Comparison of ENCODE assay signal across 18 cellular contexts in genomic region chr11:9740202-9740881, GRCh38.
DNase-seq lines count a peak whose midpoint lies in the region; ATAC-seq and TF ChIP-seq lines count a peak whose summit lies in the region.
"Had no signal": no experiment of that assay in that cellular context is flagged by ENCODE, and none has a peak within 500 bp of the region (broad histone marks: within the 10 kb centered on the region; RNA-seq: fewer than 3 reads in every experiment).

No MANE protein-coding gene starts in this region.

- intact Hi-C loops in CD4-positive, alpha-beta T cell (cut with DNase I, micrococcal nuclease) = no loop called here
- intact Hi-C loops in colonic mucosa (cut with DNase I) = no loop called here

- H3K27me3 Mint-ChIP-seq in CD4-positive, alpha-beta T cell = no peaks in the 10 kb centered on the region
- H3K27me3 Mint-ChIP-seq in naive B cell = no peaks in the 10 kb centered on the region
- H3K27me3 Mint-ChIP-seq: T-helper 17 cell had no signal

- POLR2A ChIA-PET in CD4-positive, alpha-beta T cell (lab: Charles Lee) = no interaction called here

- no peaks in the 10 kb centered on the region for H3K36me3 ChIP-seq in colonic mucosa

- no peak overlapping the region for H3K4me3 Mint-ChIP-seq in CD4-positive, alpha-beta T cell
- H3K4me3 Mint-ChIP-seq in naive B cell = peak overlapping the region in 2 of 8 donors; percentile 13 to 57
- H3K4me3 Mint-ChIP-seq: T-helper 17 cell had no signal

- peak overlapping the region in 1 of 2 donors; percentile 21 for H3K9ac ChIP-seq in colonic mucosa (ENCODE audit: low read depth in 2 of 2, low read length in 2 of 2)
- H3K9ac ChIP-seq: parathyroid adenoma had no signal

- H3K27ac ChIP-seq in CD4-positive, alpha-beta T cell (ENCODE audit: low read depth, low read length) = no peak overlapping the region
- no peak overlapping the region for H3K27ac ChIP-seq in colonic mucosa
- H3K27ac ChIP-seq: parathyroid adenoma, RWPE1, tibial artery had no signal

- no peaks in the 10 kb centered on the region for H3K4me1 ChIP-seq in colonic mucosa
- H3K4me1 ChIP-seq: parathyroid adenoma had no signal

- H3K9me3 ChIP-seq in CD4-positive, alpha-beta T cell (ENCODE audit: control insufficient read depth, low read length) = peaks cover 11% of the 10 kb centered on the region
- no peaks in the 10 kb centered on the region for H3K9me3 ChIP-seq in colonic mucosa
- H3K9me3 ChIP-seq: tibial artery had no signal

- H3K4me1 Mint-ChIP-seq in CD4-positive, alpha-beta T cell (ENCODE audit: low read depth) = peaks cover 13% of the 10 kb centered on the region
- peaks cover 43 to 74% (median 63%) of the 10 kb centered on the region in 3 donors for H3K4me1 Mint-ChIP-seq in naive B cell
- H3K4me1 Mint-ChIP-seq: T-helper 17 cell had no signal

- no peak for DNase-seq in CD4-positive, alpha-beta T cell
- DNase-seq in HT-29 (ENCODE audit: low spot score) (peak; percentile 69), colonic mucosa (peak; percentile 40), naive B cell (no peak), hippocampal formation (lab: John Stamatoyannopoulos, UW) (no peak), GM20000 (ENCODE audit: low spot score) (no peak)
- DNase-seq: activated CD4-positive, alpha-beta T cell treated with anti-CD3 and anti-CD28 coated beads for 48 hours; activated T-cell treated with anti-CD3 and anti-CD28 coated beads, Interleukin-2, amount 50 U/mL, for 1 hour; mesenchymal stem cell; NCI-H1930; NCI-H69; T-helper 17 cell; tibial artery had no signal

- peaks cover 50% of the 10 kb centered on the region for H3K36me3 Mint-ChIP-seq in CD4-positive, alpha-beta T cell (ENCODE audit: low read depth)
- H3K36me3 Mint-ChIP-seq in naive B cell = peaks cover 29 to 34% of the 10 kb centered on the region in 2 donors

- CTCF ChIA-PET in CD4-positive, alpha-beta T cell (lab: Charles Lee) = interaction anchor here (0.8 kb wide), 1 partner anchor 68 kb away, joined by 4 read pairs; no protein-coding TSS in a partner anchor

- H3K9me3 Mint-ChIP-seq in CD4-positive, alpha-beta T cell = peaks cover 12% of the 10 kb centered on the region
- H3K9me3 Mint-ChIP-seq in naive B cell = peaks cover 0 to 9% (median 6%) of the 10 kb centered on the region in 7 donors

- H3K27me3 ChIP-seq in CD4-positive, alpha-beta T cell (ENCODE audit: control insufficient read depth, insufficient read depth, low read length) = no peaks in the 10 kb centered on the region
- no peaks in the 10 kb centered on the region for H3K27me3 ChIP-seq in colonic mucosa
- H3K27me3 ChIP-seq: BLaER1 treated with 17β-estradiol and CSF1 and Interleukin-3, amounts not matched to agents 10 nM and 100 nM; tibial artery had no signal

- no peak for ATAC-seq in CD4-positive, alpha-beta T cell (ENCODE audit: poor library complexity)
- ATAC-seq in naive B cell (ENCODE audit: low read depth in 2 of 2) (no peak), GM18907 (IDR thresholded peaks at IDR 0.05; ENCODE audit: unreplicated experiment) (no peak), HG03457 (IDR thresholded peaks at IDR 0.05; ENCODE audit: unreplicated experiment) (no peak)
- ATAC-seq: T-helper 17 cell had no signal

- H3K27ac Mint-ChIP-seq in CD4-positive, alpha-beta T cell = peak overlapping the region; percentile 79
- peak overlapping the region; percentile 84 to 99 (median 94) for H3K27ac Mint-ChIP-seq in naive B cell
- H3K27ac Mint-ChIP-seq: T-helper 17 cell had no signal

- H3K4me3 ChIP-seq in colonic mucosa = no peak overlapping the region
- H3K4me3 ChIP-seq: BLaER1 treated with 17β-estradiol and CSF1 and Interleukin-3, amounts not matched to agents 10 nM and 100 nM; tibial artery had no signal

- no peak for TF ChIP-seq CTCF in CD4-positive, alpha-beta T cell (IDR thresholded peaks at IDR 0.05)
- TF ChIP-seq CTCF in colonic mucosa (IDR thresholded peaks at IDR 0.05) (no peak), GM20000 (IDR thresholded peaks at IDR 0.05; ENCODE audit: extremely low read depth, missing control alignments) (no peak)

Comparison
In these comparisons a context has a peak if more than half of its experiments do, and no peak if none do; other contexts are left out.
1. DNase-seq: peak in HT-29 (single experiment) and colonic mucosa (single experiment); none in CD4-positive, alpha-beta T cell (0 of 10), naive B cell (single experiment), hippocampal formation (0 of 2) and GM20000 (single experiment).